ENCODE assay signal across 9 cellular contexts in genomic region chr10:128766915-128767314, GRCh38.
"Had no signal": no experiment of that assay in that cellular context is flagged by ENCODE, and none has a peak within 500 bp of the region (broad histone marks: within the 10 kb centered on the region; RNA-seq: fewer than 3 reads in every experiment).

No MANE protein-coding gene starts in this region.

- ATAC-seq: GM23338, HCT116 had no signal

- H3K4me1 ChIP-seq: HAP-1 had no signal

- H3K9ac ChIP-seq: GM23248 had no signal

- H3K4me3 ChIP-seq: GM23248, GM23338, HAP-1 had no signal

- H3K9me3 ChIP-seq: HAP-1 had no signal

- H3K36me3 ChIP-seq: HAP-1 had no signal

- H3K27ac ChIP-seq: GM23248 had no signal

- H2AFZ ChIP-seq: GM23248, GM23338 had no signal

- DNase-seq: GM23248, GOT3, H7, H9, HCEC 1CT, HFFc6 had no signal

- H3K4me2 ChIP-seq: GM23338 had no signal

- H3K27ac Mint-ChIP-seq: GM23338, H9, HFFc6 had no signal
